ENCODE assay signal across 8 cellular contexts in the genomic region with DNA sequence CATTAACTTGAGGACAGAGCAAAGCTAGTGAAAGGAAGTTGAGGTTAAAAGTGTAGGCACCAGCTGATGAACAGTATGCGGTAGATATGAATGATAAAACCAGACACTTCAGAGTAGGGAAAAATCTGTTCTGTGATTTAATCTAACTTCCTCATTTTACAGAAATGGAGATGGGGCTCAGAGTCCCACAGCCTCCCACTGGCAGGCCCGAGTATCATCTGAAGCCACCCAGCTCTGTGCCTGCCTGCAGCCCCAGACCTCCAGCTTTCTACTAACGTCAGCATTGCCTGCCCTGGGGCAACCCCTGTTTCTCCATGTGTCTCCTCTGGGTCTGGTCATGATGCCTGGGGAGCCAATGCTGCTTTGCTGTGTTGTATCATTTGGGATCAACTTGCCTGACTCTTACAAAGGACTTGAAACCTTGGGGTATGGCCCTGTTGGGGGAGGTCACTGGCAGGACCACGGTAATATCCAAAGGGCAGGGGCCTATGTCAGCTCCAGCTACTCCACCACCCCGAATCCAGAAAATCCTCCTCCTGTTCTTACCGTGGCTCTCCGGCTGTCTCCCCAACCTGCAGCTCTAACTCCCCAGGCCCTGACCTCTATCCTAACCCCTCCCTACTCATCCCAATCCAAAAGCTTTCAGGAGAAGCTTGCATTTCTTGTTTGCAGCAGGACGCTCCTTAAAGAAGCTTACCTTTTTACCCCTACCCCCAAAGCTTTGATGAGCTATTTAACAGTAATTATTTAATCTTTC. TPM values are rescaled to one million over a fixed set of nuclear protein-coding genes. Genes with fewer than 3 reads are reported as not detected.
DNase-seq lines count a peak whose midpoint lies in the region; ATAC-seq and TF ChIP-seq lines count a peak whose summit lies in the region.

No MANE protein-coding gene starts in this region.

- ATAC-seq in HG03097 (IDR thresholded peaks at IDR 0.05; ENCODE audit: low FRiP score, unreplicated experiment) (peak; percentile 87), WTC11 (peak; percentile 55)
- peak; percentile 86 for ATAC-seq in stimulated activated naive CD8-positive, alpha-beta T cell treated with anti-CD3 and anti-CD28 coated beads, Interleukin-15, Interleukin-2, amounts not matched to agents 100 U/mL and 50 U/mL, for 24 hours

- POLR2A ChIA-PET in WTC11 (lab: Charles Lee) = no interaction called here

- no peak overlapping the region for H3K27ac ChIP-seq in brain microvascular endothelial cell

- TF ChIP-seq CTCF in WTC11 (IDR thresholded peaks at IDR 0.05) (no peak), brain microvascular endothelial cell (IDR thresholded peaks at IDR 0.05; ENCODE audit: low read depth, low read length, missing control alignments) (no peak)

- H3K9me3 Mint-ChIP-seq in WTC11 = peaks cover 15% of the 10 kb centered on the region

- H3K36me3 ChIP-seq in brain microvascular endothelial cell (replicated peaks) = no peaks in the 10 kb centered on the region

- peaks cover 20% of the 10 kb centered on the region for H3K4me1 Mint-ChIP-seq in WTC11

- H3K27me3 Mint-ChIP-seq in WTC11 (ENCODE audit: low read depth) = peaks cover 7% of the 10 kb centered on the region; the same call in 1 of the 2 replicates

- no peak overlapping the region for H3K4me3 Mint-ChIP-seq in WTC11

- no peaks in the 10 kb centered on the region for H3K36me3 Mint-ChIP-seq in WTC11

- H3K4me3 ChIP-seq in brain microvascular endothelial cell (ENCODE audit: low read depth, low read length) = no peak overlapping the region

- no peak overlapping the region for H3K27ac Mint-ChIP-seq in WTC11

- DNase-seq in activated naive CD4-positive, alpha-beta T cell treated with Interleukin-2 at 50 U/mL for 16 hours = peak; percentile 6
- no peak for DNase-seq in activated naive CD4-positive, alpha-beta T cell treated with anti-CD3 and anti-CD28 coated beads, Interleukin-2, amount 50 U/mL, for 16 hours
- DNase-seq in WTC11 (ENCODE audit: low spot score) (no peak), pons (ENCODE audit: low spot score) (no peak), brain microvascular endothelial cell (no peak), HuH-7 (ENCODE audit: low spot score) (no peak)
- DNase-seq in stimulated activated naive CD8-positive, alpha-beta T cell treated with anti-CD3 and anti-CD28 coated beads, Interleukin-15, Interleukin-2, amounts not matched to agents 100 U/mL and 50 U/mL, for 24 hours = peak; percentile 39

- CTCF ChIA-PET in WTC11 (lab: Charles Lee) = interaction anchor here (0.6 to 1.0 kb wide), 3 partner anchors 27 to 585 kb away, joined by 3 to 4 read pairs (median 3); no protein-coding TSS in a partner anchor

- in situ Hi-C loops in brain microvascular endothelial cell (cut with HindIII; ENCODE audit: low pct_ligation_motif_present, low sequenced_read_pairs) = no loop called here

- H3K27me3 ChIP-seq in brain microvascular endothelial cell (replicated peaks) = no peaks in the 10 kb centered on the region

TF ChIP-seq in WTC11, 78 proteins besides CTCF, POLR2A, EP300 and RAD21:
- TF ChIP-seq OVOL2 (CRISPR knock-in tag; IDR thresholded peaks at IDR 0.05; ENCODE audit: borderline replicate concordance) (no peak), JUN (CRISPR knock-in tag; IDR thresholded peaks at IDR 0.05) (no peak), FOXK1 (CRISPR knock-in tag; IDR thresholded peaks at IDR 0.05) (no peak)
- TF ChIP-seq, protein P1, sequence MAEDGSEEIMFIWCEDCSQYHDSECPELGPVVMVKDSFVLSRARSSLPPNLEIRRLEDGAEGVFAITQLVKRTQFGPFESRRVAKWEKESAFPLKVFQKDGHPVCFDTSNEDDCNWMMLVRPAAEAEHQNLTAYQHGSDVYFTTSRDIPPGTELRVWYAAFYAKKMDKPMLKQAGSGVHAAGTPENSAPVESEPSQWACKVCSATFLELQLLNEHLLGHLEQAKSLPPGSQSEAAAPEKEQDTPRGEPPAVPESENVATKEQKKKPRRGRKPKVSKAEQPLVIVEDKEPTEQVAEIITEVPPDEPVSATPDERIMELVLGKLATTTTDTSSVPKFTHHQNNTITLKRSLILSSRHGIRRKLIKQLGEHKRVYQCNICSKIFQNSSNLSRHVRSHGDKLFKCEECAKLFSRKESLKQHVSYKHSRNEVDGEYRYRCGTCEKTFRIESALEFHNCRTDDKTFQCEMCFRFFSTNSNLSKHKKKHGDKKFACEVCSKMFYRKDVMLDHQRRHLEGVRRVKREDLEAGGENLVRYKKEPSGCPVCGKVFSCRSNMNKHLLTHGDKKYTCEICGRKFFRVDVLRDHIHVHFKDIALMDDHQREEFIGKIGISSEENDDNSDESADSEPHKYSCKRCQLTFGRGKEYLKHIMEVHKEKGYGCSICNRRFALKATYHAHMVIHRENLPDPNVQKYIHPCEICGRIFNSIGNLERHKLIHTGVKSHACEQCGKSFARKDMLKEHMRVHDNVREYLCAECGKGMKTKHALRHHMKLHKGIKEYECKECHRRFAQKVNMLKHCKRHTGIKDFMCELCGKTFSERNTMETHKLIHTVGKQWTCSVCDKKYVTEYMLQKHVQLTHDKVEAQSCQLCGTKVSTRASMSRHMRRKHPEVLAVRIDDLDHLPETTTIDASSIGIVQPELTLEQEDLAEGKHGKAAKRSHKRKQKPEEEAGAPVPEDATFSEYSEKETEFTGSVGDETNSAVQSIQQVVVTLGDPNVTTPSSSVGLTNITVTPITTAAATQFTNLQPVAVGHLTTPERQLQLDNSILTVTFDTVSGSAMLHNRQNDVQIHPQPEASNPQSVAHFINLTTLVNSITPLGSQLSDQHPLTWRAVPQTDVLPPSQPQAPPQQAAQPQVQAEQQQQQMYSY (CRISPR knock-in tag; IDR thresholded peaks at IDR 0.05) = peak; percentile 35; the same call in 1 of the 2 replicates

RNA-seq across cellular contexts. Expression of a gene that starts 56.2 kb away (rescaled TPM):
- total RNA-seq in WTC11 (2021) = 0.37 to 0.63 TPM (median 0.46 TPM) in 3 replicates

Comparison
In these comparisons a context has a peak if more than half of its experiments do, and no peak if none do; other contexts are left out.
1. DNase-seq: peak in activated naive CD4-positive, alpha-beta T cell treated with Interleukin-2 at 50 U/mL for 16 hours (single experiment) and stimulated activated naive CD8-positive, alpha-beta T cell treated with anti-CD3 and anti-CD28 coated beads, Interleukin-15, Interleukin-2, amounts not matched to agents 100 U/mL and 50 U/mL, for 24 hours (single experiment); none in activated naive CD4-positive, alpha-beta T cell treated with anti-CD3 and anti-CD28 coated beads, Interleukin-2, amount 50 U/mL, for 16 hours (single experiment), WTC11 (single experiment), pons (single experiment), brain microvascular endothelial cell (single experiment) and HuH-7 (single experiment).
2. Peak in every context shown above with its lines, with median percentiles within 50 percentile points of each other: ATAC-seq.